14 cellular contexts compared by ENCODE assay signal in the genomic region with DNA sequence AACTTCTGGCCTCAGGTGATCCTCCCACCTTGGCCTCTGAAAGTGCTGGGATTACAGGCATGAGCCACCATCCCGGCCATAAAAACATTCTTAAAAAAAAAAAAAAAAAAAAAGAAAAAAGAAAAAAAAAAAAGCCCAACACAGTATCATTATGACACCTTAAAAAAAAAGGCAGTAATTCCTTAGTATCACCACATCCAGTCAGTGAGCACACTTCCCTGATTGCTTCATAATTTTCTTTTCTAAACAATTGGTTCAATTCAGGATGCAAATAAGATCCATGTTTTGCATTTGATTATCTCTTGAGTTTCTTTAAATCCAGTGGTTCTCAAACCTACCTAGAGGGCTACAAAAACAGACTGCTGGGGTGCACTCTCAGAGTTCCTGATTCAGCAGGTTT.
"Had no signal": no experiment of that assay in that cellular context is flagged by ENCODE, and none has a peak within 500 bp of the region (broad histone marks: within the 10 kb centered on the region; RNA-seq: fewer than 3 reads in every experiment).

No MANE protein-coding gene starts in this region.

- H3K27me3 Mint-ChIP-seq: activated CD4-positive, alpha-beta memory T cell treated with anti-CD3 and anti-CD28 coated beads, Interleukin-2, amount 10 ng/mL, durations not matched to agents 7 days and 5 days; naive thymus-derived CD4-positive, alpha-beta T cell; T-cell; type B pancreatic cell had no signal

- H3K4me3 Mint-ChIP-seq: activated CD4-positive, alpha-beta memory T cell treated with anti-CD3 and anti-CD28 coated beads, Interleukin-2, amount 10 ng/mL, durations not matched to agents 7 days and 5 days; activated naive CD4-positive, alpha-beta T cell treated with anti-CD3 and anti-CD28 coated beads for 36 hours; naive thymus-derived CD4-positive, alpha-beta T cell; T-cell; type B pancreatic cell had no signal

- H3K27ac ChIP-seq: foreskin keratinocyte, psoas muscle, suprapubic skin had no signal

- ATAC-seq: foreskin keratinocyte; naive thymus-derived CD4-positive, alpha-beta T cell; psoas muscle; sciatic nerve; T-cell had no signal

- H3K9me3 Mint-ChIP-seq: activated CD4-positive, alpha-beta memory T cell treated with anti-CD3 and anti-CD28 coated beads, Interleukin-2, amount 10 ng/mL, durations not matched to agents 7 days and 5 days; activated naive CD4-positive, alpha-beta T cell treated with anti-CD3 and anti-CD28 coated beads for 36 hours; naive thymus-derived CD4-positive, alpha-beta T cell; T-cell; type B pancreatic cell had no signal

- H3K4me1 ChIP-seq: foreskin keratinocyte, psoas muscle, suprapubic skin had no signal

- DNase-seq: activated CD4-positive, alpha-beta memory T cell treated with anti-CD3 and anti-CD28 coated beads, Interleukin-2, amount 10 ng/mL, durations not matched to agents 7 days and 5 days; activated CD8-positive, alpha-beta memory T cell treated with anti-CD3 and anti-CD28 coated beads, Interleukin-2, amount 50 U/mL, for 4 hours; activated naive CD4-positive, alpha-beta T cell treated with anti-CD3 and anti-CD28 coated beads for 36 hours; foreskin keratinocyte; left colon; naive thymus-derived CD4-positive, alpha-beta T cell; psoas muscle; stimulated activated CD4-positive, alpha-beta T cell treated with anti-CD3 and anti-CD28 coated beads, Interleukin-12 subunit alpha, Interleukin-12 subunit beta, amount 100 ng/mL, for 4 hours; stimulated activated naive CD4-positive, alpha-beta T cell treated with Interleukin-2 at 50 U/mL for 16 hours; T-cell; T1000 had no signal

- H3K9me3 ChIP-seq: psoas muscle, suprapubic skin had no signal

- H3K4me3 ChIP-seq: psoas muscle, suprapubic skin had no signal

- H3K27me3 ChIP-seq: foreskin keratinocyte, suprapubic skin had no signal

- H3K27ac Mint-ChIP-seq: activated CD4-positive, alpha-beta memory T cell treated with anti-CD3 and anti-CD28 coated beads, Interleukin-2, amount 10 ng/mL, durations not matched to agents 7 days and 5 days; activated naive CD4-positive, alpha-beta T cell treated with anti-CD3 and anti-CD28 coated beads for 36 hours; type B pancreatic cell had no signal
